Comparison of ENCODE assay signal across 29 cellular contexts in the genomic region with DNA sequence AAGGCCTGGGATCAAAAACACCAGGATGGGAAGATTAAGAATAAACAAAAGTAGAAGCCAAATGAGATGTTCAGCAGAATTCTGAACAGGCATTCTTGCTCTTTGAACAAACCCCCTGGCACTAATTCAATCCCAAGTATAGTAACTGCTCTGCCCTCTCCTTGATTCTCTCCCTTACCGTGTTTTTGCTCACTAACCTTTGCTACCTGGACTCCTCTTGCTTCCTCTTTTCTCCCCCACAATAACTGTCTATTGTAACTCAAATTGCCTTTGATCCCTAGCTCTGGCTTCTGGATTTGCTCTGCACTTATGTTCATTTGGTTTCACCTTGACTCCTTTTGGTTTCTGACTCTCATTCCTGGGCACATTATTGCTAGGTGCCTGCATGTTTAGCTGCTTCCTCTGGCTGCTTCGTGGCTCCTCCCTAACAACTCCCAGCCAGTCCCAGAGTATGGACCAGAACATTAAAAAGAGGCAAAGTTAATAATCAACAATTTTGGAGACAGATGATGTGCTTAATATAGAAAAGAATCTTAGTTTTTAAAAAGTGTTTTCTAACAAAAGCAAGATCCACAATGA.
DNase-seq lines count a peak whose midpoint lies in the region; ATAC-seq, FAIRE-seq and TF ChIP-seq lines count a peak whose summit lies in the region.
"Had no signal": no experiment of that assay in that cellular context is flagged by ENCODE, and none has a peak within 500 bp of the region (broad histone marks: within the 10 kb centered on the region; RNA-seq: fewer than 3 reads in every experiment).

No MANE protein-coding gene starts in this region.

- H3K9me3 ChIP-seq in mammary epithelial cell (replicated peaks; ENCODE audit: insufficient read depth, low read length): no peaks in the 10 kb centered on the region
- no peaks in the 10 kb centered on the region for H3K9me3 ChIP-seq in OCI-LY3 (ENCODE audit: insufficient read depth, low read length)
- H3K9me3 ChIP-seq in HepG2 (ENCODE audit: low read length): no peaks in the 10 kb centered on the region
- H3K9me3 ChIP-seq: BE2C had no signal

- no peak for TF ChIP-seq CTCF in mammary epithelial cell (conservative IDR thresholded peaks at IDR 0.05 in 1 of 2, IDR thresholded peaks at IDR 0.05 in 1 of 2; ENCODE audit: extremely low read depth in 1 of 2, insufficient read depth in 1 of 2, low read depth in 1 of 2, low read length in 2 of 2)
- no peak for TF ChIP-seq CTCF in MCF 10A (IDR thresholded peaks at IDR 0.05; ENCODE audit: unreplicated experiment)
- TF ChIP-seq CTCF in OCI-LY3 (IDR thresholded peaks at IDR 0.05; ENCODE audit: low read depth, low read length): no peak
- no peak for TF ChIP-seq CTCF in HepG2 (CRISPR knock-in tag; IDR thresholded peaks at IDR 0.05)

- H3K4me1 ChIP-seq in mammary epithelial cell (ENCODE audit: insufficient read depth, low read length) (no peaks in the 10 kb centered on the region), OCI-LY3 (ENCODE audit: low read length) (no peaks in the 10 kb centered on the region), HepG2 (ENCODE audit: insufficient read depth, low read length) (peaks cover 13% of the 10 kb centered on the region; the same call in 1 of the 2 replicates)
- H3K4me1 ChIP-seq: BE2C had no signal

- peak overlapping the region; percentile 58 for H2AFZ ChIP-seq in mammary epithelial cell (ENCODE audit: low read depth, low read length)
- H2AFZ ChIP-seq in OCI-LY3 (ENCODE audit: low read depth, low read length): peak overlapping the region; percentile 40; the same call in 1 of the 2 replicates
- peak overlapping the region; percentile 54 for H2AFZ ChIP-seq in HepG2 (ENCODE audit: low read length)

- TF ChIP-seq POLR2A in HepG2 (IDR thresholded peaks at IDR 0.05; ENCODE audit: insufficient read depth in 1 of 2, low read depth in 2 of 2, low read length in 2 of 2) (no peak), GM12892 (IDR thresholded peaks at IDR 0.05; ENCODE audit: low read depth, low read length) (no peak)

- dilution Hi-C loops in mammary epithelial cell (cut with HindIII; ENCODE audit: low sequenced_read_pairs): no loop called here

- H4K20me1 ChIP-seq in mammary epithelial cell (ENCODE audit: insufficient read depth, low read length): no peaks in the 10 kb centered on the region
- H4K20me1 ChIP-seq in OCI-LY3 (ENCODE audit: insufficient read depth, low read length): no peaks in the 10 kb centered on the region
- no peaks in the 10 kb centered on the region for H4K20me1 ChIP-seq in HepG2 (ENCODE audit: insufficient read depth, low read length)

- H3K36me3 Mint-ChIP-seq in MCF 10A (ENCODE audit: insufficient read depth, unreplicated experiment): no peaks in the 10 kb centered on the region
- H3K36me3 Mint-ChIP-seq: CD14-positive monocyte; CD8-positive, alpha-beta memory T cell had no signal

- POLR2A ChIA-PET in MCF 10A (lab: Yijun Ruan, JAX): interaction anchor here (1.2 kb wide), 1 partner anchor 9 kb away, joined by 3 read pairs; no protein-coding TSS in a partner anchor
- POLR2A ChIA-PET in HepG2 (lab: Yijun Ruan, JAX): no interaction called here

- H3K4me2 ChIP-seq in mammary epithelial cell (ENCODE audit: insufficient read depth, low read depth, low read length): no peak overlapping the region
- H3K4me2 ChIP-seq in OCI-LY3 (ENCODE audit: low read length): no peak overlapping the region
- peak overlapping the region; percentile 37 for H3K4me2 ChIP-seq in HepG2 (ENCODE audit: low read depth, low read length)

- in situ Hi-C loops in mammary epithelial cell (cut with MboI; ENCODE audit: low sequenced_read_pairs in 2 of 2) (no loop called here), HepG2 (cut with HindIII; ENCODE audit: extremely low pct_ligation_motif_present, low pct_unique_long_range_greater_than_20kb) (no loop called here)

- intact Hi-C loops in mammary epithelial cell (cut with micrococcal nuclease) (no loop called here), MCF 10A (cut with micrococcal nuclease) (no loop called here), HepG2 (cut with micrococcal nuclease; ENCODE audit: unreplicated experiment) (no loop called here)

- H3K9ac ChIP-seq in mammary epithelial cell (ENCODE audit: insufficient read depth, low read length): no peak overlapping the region
- H3K9ac ChIP-seq in OCI-LY3 (ENCODE audit: low read length): no peak overlapping the region
- H3K9ac ChIP-seq in HepG2 (ENCODE audit: insufficient read depth, low read depth, low read length): no peak overlapping the region

- no peak overlapping the region for H3K27ac Mint-ChIP-seq in MCF 10A (ENCODE audit: low read depth, unreplicated experiment)
- H3K27ac Mint-ChIP-seq: CD14-positive monocyte had no signal

- TF ChIP-seq EP300 in HepG2 (IDR thresholded peaks at IDR 0.05; ENCODE audit: low read depth in 2 of 2, low read length in 2 of 2) (no peak), HepG2 (CRISPR knock-in tag; IDR thresholded peaks at IDR 0.05; ENCODE audit: borderline replicate concordance) (no peak)

- H3K4me3 Mint-ChIP-seq in MCF 10A (ENCODE audit: unreplicated experiment): no peak overlapping the region
- H3K4me3 Mint-ChIP-seq: CD14-positive monocyte; CD8-positive, alpha-beta memory T cell had no signal

- H3K4me1 Mint-ChIP-seq in MCF 10A (ENCODE audit: insufficient read depth, unreplicated experiment): peaks cover 5% of the 10 kb centered on the region
- H3K4me1 Mint-ChIP-seq: CD14-positive monocyte; CD8-positive, alpha-beta memory T cell had no signal

- no peaks in the 10 kb centered on the region for H3K79me2 ChIP-seq in mammary epithelial cell (ENCODE audit: insufficient read depth, low read length)
- H3K79me2 ChIP-seq in OCI-LY3 (ENCODE audit: low read length): no peaks in the 10 kb centered on the region
- no peaks in the 10 kb centered on the region for H3K79me2 ChIP-seq in HepG2 (ENCODE audit: insufficient read depth, low read length)

- 27% methylated on average over 2 of the region's 2 CpGs for whole genome bisulfite sequencing in mammary epithelial cell (ENCODE audit: low coverage, missing lambda C conversion rate)
- 0% methylated on average over 2 of the region's 2 CpGs for WGBS in HepG2 (ENCODE audit: low lambda C conversion rate)

- TF ChIP-seq RAD21 in HepG2 (CRISPR knock-in tag; IDR thresholded peaks at IDR 0.05): no peak

- BruUV-seq in mammary epithelial cell (replicated peaks; lab: Mats Ljungman, UMichigan) (no TSS peak), MCF 10A (replicated peaks; lab: Mats Ljungman, UMichigan) (no TSS peak), HepG2 (replicated peaks; lab: Mats Ljungman, UMichigan) (no TSS peak)

- H3K36me3 ChIP-seq in mammary epithelial cell (ENCODE audit: insufficient read depth, low read length): no peaks in the 10 kb centered on the region
- H3K36me3 ChIP-seq in OCI-LY3 (replicated peaks; ENCODE audit: low read depth, low read length): no peaks in the 10 kb centered on the region
- H3K36me3 ChIP-seq in HepG2 (replicated peaks in 1 of 2; ENCODE audit: control insufficient read depth in 1 of 2, insufficient read depth in 2 of 2, low read length in 2 of 2): no peaks in the 10 kb centered on the region
- H3K36me3 ChIP-seq: BE2C had no signal

- no peaks in the 10 kb centered on the region for H3K27me3 Mint-ChIP-seq in MCF 10A (ENCODE audit: insufficient read depth, unreplicated experiment)

- DNase-seq in mammary epithelial cell (no peak), MCF 10A (ENCODE audit: unreplicated experiment) (no peak), HepG2 (ENCODE audit: low spot score) (peak; percentile 12), NCI-H774 (lab: John Stamatoyannopoulos, UW) (no peak), NCI-H526 treated with DMSO at 0.1 percent for 48 hours (lab: John Stamatoyannopoulos, UW) (no peak), GM12892 (ENCODE audit: insufficient read length) (no peak)
- DNase-seq: 8988T; ACHN; BE2C; CD8-positive, alpha-beta memory T cell; DMS 273 treated with DMSO at 0.1 percent for 48 hours; IMR-90; KG1; NCI-H1092; NCI-H1417 treated with DMSO at 0.1 percent for 48 hours; NCI-H1694 treated with DMSO at 0.1 percent for 48 hours; NCI-H2081 treated with DMSO at 0.1 percent for 48 hours; NCI-H2171 treated with DMSO at 0.1 percent for 48 hours; NCI-H345; NCI-H510A treated with DMSO at 0.1 percent for 48 hours; NCI-H82; SHP77 had no signal

- H3K27me3 ChIP-seq in mammary epithelial cell (ENCODE audit: insufficient read depth, low read length) (no peaks in the 10 kb centered on the region), OCI-LY3 (ENCODE audit: low read depth, low read length) (no peaks in the 10 kb centered on the region), HepG2 (ENCODE audit: control insufficient read depth in 1 of 2, insufficient read depth in 2 of 2, low read length in 2 of 2) (no peaks in the 10 kb centered on the region)
- H3K27me3 ChIP-seq: BE2C had no signal

- no peaks in the 10 kb centered on the region for H3K9me3 Mint-ChIP-seq in MCF 10A (ENCODE audit: unreplicated experiment)
- H3K9me3 Mint-ChIP-seq: CD8-positive, alpha-beta memory T cell had no signal

- no peak overlapping the region for H3K27ac ChIP-seq in mammary epithelial cell (ENCODE audit: insufficient read depth, low read depth, low read length)
- no peak overlapping the region for H3K27ac ChIP-seq in OCI-LY3 (ENCODE audit: low read length)
- no peak overlapping the region for H3K27ac ChIP-seq in HepG2 (ENCODE audit: extremely low read length, insufficient read depth, low read length)
- H3K27ac ChIP-seq: RWPE1 had no signal

- CTCF ChIA-PET in mammary epithelial cell (lab: Charles Lee; ENCODE audit: low non-redundant PET) (no interaction called here), MCF 10A (lab: Yijun Ruan, JAX) (interaction anchor here (0.6 kb wide), 1 partner anchor 105 kb away, joined by 4 read pairs; no protein-coding TSS in a partner anchor), HepG2 (lab: Yijun Ruan, JAX; ENCODE audit: low intra/inter-chr PET ratio, low total read pairs) (no interaction called here)

- peak; percentile 71 for ATAC-seq in HepG2
- ATAC-seq in GM21825 (IDR thresholded peaks at IDR 0.05; ENCODE audit: unreplicated experiment): no peak
- ATAC-seq: Panc1 had no signal

- FAIRE-seq in HepG2 (lab: Jason Lieb, UNC) (no peak), GM12892 (lab: Jason Lieb, UNC) (no peak)
- FAIRE-seq: H54, HTR-8/SVneo had no signal

- H3K4me3 ChIP-seq in mammary epithelial cell (replicated peaks in 1 of 3; ENCODE audit: insufficient read depth in 1 of 3, low read depth in 2 of 3, low read length in 3 of 3) (no peak overlapping the region), OCI-LY3 (ENCODE audit: low read length) (no peak overlapping the region), HepG2 (replicated peaks in 1 of 3; ENCODE audit: insufficient read depth in 1 of 3, low read depth in 2 of 3, low read length in 3 of 3) (peak overlapping the region in 1 of 3 experiments; percentile 4; a peak in 1 of 6 replicates)

TF ChIP-seq in HepG2, 621 proteins besides CTCF, POLR2A, EP300 and RAD21 (continues in another document):
- no peak for TF ChIP-seq SRF (IDR thresholded peaks at IDR 0.05; ENCODE audit: low read depth, low read length)
- no peak for TF ChIP-seq ZNF549 (CRISPR knock-in tag; IDR thresholded peaks at IDR 0.05)
- 0 out of 2 replicates have a peak, but pooled peaks have one; percentile 31 for TF ChIP-seq SOX5 (CRISPR knock-in tag; IDR thresholded peaks at IDR 0.05; ENCODE audit: borderline replicate concordance)
- TF ChIP-seq ZNF331 (CRISPR knock-in tag; IDR thresholded peaks at IDR 0.05): 0 out of 2 replicates have a peak, but pooled peaks have one; percentile 22
- TF ChIP-seq SOX13 (IDR thresholded peaks at IDR 0.05): no peak
- TF ChIP-seq SOX13 (CRISPR knock-in tag; conservative IDR thresholded peaks at IDR 0.05 in 1 of 2, IDR thresholded peaks at IDR 0.05 in 1 of 2): peak in 1 of 2 experiments; percentile 21; a peak in 1 of 4 replicates
